16 cellular contexts compared by ENCODE assay signal in the genomic region with DNA sequence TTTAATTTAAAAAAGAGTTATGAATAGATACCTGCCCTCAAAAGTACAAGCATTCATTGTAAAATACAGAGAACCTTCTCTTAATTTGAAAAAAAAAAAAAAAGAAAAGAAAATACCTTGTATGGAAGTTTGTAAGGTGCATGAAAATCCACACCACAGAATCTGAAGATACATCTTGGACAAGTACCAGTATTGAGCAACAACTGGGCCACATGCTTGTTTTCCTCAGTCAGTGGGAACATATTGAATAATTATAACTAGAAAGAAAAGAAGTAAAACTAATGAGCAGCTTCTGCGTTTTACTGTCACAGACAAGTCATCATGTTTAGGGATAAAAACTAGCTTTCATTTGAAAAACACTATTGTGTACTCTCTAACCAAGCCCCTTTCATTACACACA. TPM values are rescaled to one million over a fixed set of nuclear protein-coding genes. Genes with fewer than 3 reads are reported as not detected.
DNase-seq lines count a peak whose midpoint lies in the region; ATAC-seq and TF ChIP-seq lines count a peak whose summit lies in the region.
"Had no signal": no experiment of that assay in that cellular context is flagged by ENCODE, and none has a peak within 500 bp of the region (broad histone marks: within the 10 kb centered on the region; RNA-seq: fewer than 3 reads in every experiment).

No MANE protein-coding gene starts in this region.

- H4K20me1 ChIP-seq in OCI-LY3 (ENCODE audit: insufficient read depth, low read length), result no peaks in the 10 kb centered on the region
- no peaks in the 10 kb centered on the region for H4K20me1 ChIP-seq in osteoblast (ENCODE audit: insufficient read depth, low read length)
- H4K20me1 ChIP-seq: BLaER1 had no signal

- H3K4me1 ChIP-seq in OCI-LY3 (ENCODE audit: low read length), result peaks cover 20% of the 10 kb centered on the region
- H3K4me1 ChIP-seq in osteoblast (ENCODE audit: insufficient read depth, low read length), result peaks cover 14% of the 10 kb centered on the region
- H3K4me1 ChIP-seq: Peyer's patch had no signal

- DNase-seq in Daoy (ENCODE audit: low read depth) (peak; percentile 2), choroid plexus epithelial cell (ENCODE audit: low read depth) (peak; percentile 70), osteoblast (ENCODE audit: insufficient read length, low spot score, missing footprints) (no peak), A172 (ENCODE audit: low spot score) (no peak), NCI-H1105 (lab: John Stamatoyannopoulos, UW) (no peak), COLO668 (lab: John Stamatoyannopoulos, UW; ENCODE audit: unreplicated experiment) (no peak)
- DNase-seq: activated CD8-positive, alpha-beta T cell treated with anti-CD3 and anti-CD28 coated beads, Interleukin-2, amount 10 ng/mL, durations not matched to agents 7 days and 5 days; activated gamma-delta T cell treated with Interleukin-2 at 50 U/mL for 16 hours; NCI-H1694; NCI-H526; Peyer's patch; WERI-Rb-1 had no signal

- no peaks in the 10 kb centered on the region for H3K36me3 ChIP-seq in OCI-LY3 (replicated peaks; ENCODE audit: low read depth, low read length)
- no peaks in the 10 kb centered on the region for H3K36me3 ChIP-seq in osteoblast (ENCODE audit: insufficient read depth, low read length)
- H3K36me3 ChIP-seq: Peyer's patch, vagina, WERI-Rb-1 had no signal

- H2AFZ ChIP-seq in OCI-LY3 (ENCODE audit: low read depth, low read length) (no peak overlapping the region), osteoblast (ENCODE audit: low read length) (peak overlapping the region; percentile 32)

- H3K79me2 ChIP-seq in OCI-LY3 (ENCODE audit: low read length) (peaks cover 13% of the 10 kb centered on the region), osteoblast (ENCODE audit: insufficient read depth, low read length) (peaks cover 11% of the 10 kb centered on the region)

- H3K4me2 ChIP-seq in OCI-LY3 (ENCODE audit: low read length) (peak overlapping the region; percentile 53), osteoblast (ENCODE audit: insufficient read depth, low read length) (peak overlapping the region; percentile 48)
- H3K4me2 ChIP-seq: BLaER1 had no signal

- no peaks in the 10 kb centered on the region for H3K27me3 ChIP-seq in OCI-LY3 (ENCODE audit: low read depth, low read length)
- no peaks in the 10 kb centered on the region for H3K27me3 ChIP-seq in osteoblast (ENCODE audit: insufficient read depth, low read length)
- H3K27me3 ChIP-seq: BLaER1, Peyer's patch, vagina had no signal

- H3K9me3 ChIP-seq in OCI-LY3 (ENCODE audit: insufficient read depth, low read length), result no peaks in the 10 kb centered on the region
- no peaks in the 10 kb centered on the region for H3K9me3 ChIP-seq in osteoblast (ENCODE audit: low read depth, low read length)
- H3K9me3 ChIP-seq: BLaER1, Peyer's patch, vagina had no signal

- H3K9ac ChIP-seq in OCI-LY3 (ENCODE audit: low read length), result no peak overlapping the region
- H3K9ac ChIP-seq: BLaER1 had no signal

- TF ChIP-seq CTCF in OCI-LY3 (IDR thresholded peaks at IDR 0.05; ENCODE audit: low read depth, low read length), result no peak
- no peak for TF ChIP-seq CTCF in choroid plexus epithelial cell (conservative IDR thresholded peaks at IDR 0.05; ENCODE audit: low read depth, low read length)
- no peak for TF ChIP-seq CTCF in osteoblast (IDR thresholded peaks at IDR 0.05; ENCODE audit: extremely low read depth, low read depth, low read length)

- H3K27ac ChIP-seq in OCI-LY3 (ENCODE audit: low read length), result peak overlapping the region; percentile 26; the same call in 1 of the 2 replicates
- peak overlapping the region; percentile 78 for H3K27ac ChIP-seq in osteoblast (ENCODE audit: low read depth, low read length)
- H3K27ac ChIP-seq: BLaER1, Peyer's patch, vagina, WERI-Rb-1 had no signal

- H3K4me3 ChIP-seq in OCI-LY3 (ENCODE audit: low read length), result no peak overlapping the region
- no peak overlapping the region for H3K4me3 ChIP-seq in choroid plexus epithelial cell (ENCODE audit: low read depth, low read length)
- no peak overlapping the region for H3K4me3 ChIP-seq in osteoblast (ENCODE audit: insufficient read depth, low read length)
- H3K4me3 ChIP-seq: BLaER1, Peyer's patch, vagina had no signal

- no peak for ATAC-seq in HG03159 (IDR thresholded peaks at IDR 0.05; ENCODE audit: unreplicated experiment)
- ATAC-seq: activated CD8-positive, alpha-beta T cell treated with anti-CD3 and anti-CD28 coated beads, Interleukin-2, amount 10 ng/mL, durations not matched to agents 7 days and 5 days had no signal

RNA-seq across cellular contexts. Expression of gene PEX13, which starts 5.9 kb away (rescaled TPM):
- total RNA-seq in Daoy (2014; rRNA removed; shearing (Covaris generic)), result 24.6 and 61.3 TPM in 2 replicates
- total RNA-seq in osteoblast, result 33.3 and 34.0 TPM in 2 replicates
- total RNA-seq in A172 (2014; rRNA removed; shearing (Covaris generic)), result 61.3 and 82.4 TPM in 2 replicates

RNA-seq across cellular contexts. Expression of gene PUS10, which starts 6.4 kb away (rescaled TPM):
- total RNA-seq in Daoy (2014; rRNA removed; shearing (Covaris generic)), result 5.9 and 8.5 TPM in 2 replicates
- total RNA-seq in osteoblast, result 5.6 and 5.8 TPM in 2 replicates
- total RNA-seq in A172 (2014; rRNA removed; shearing (Covaris generic)), result 5.0 and 7.5 TPM in 2 replicates

RNA-seq across cellular contexts. Expression of gene SANBR, which starts 54.0 kb away (rescaled TPM):
- total RNA-seq in Daoy (2014; rRNA removed; shearing (Covaris generic)), result 6.9 and 17.3 TPM in 2 replicates
- total RNA-seq in osteoblast, result 17.0 and 18.6 TPM in 2 replicates
- total RNA-seq in A172 (2014; rRNA removed; shearing (Covaris generic)), result 22.8 and 26.7 TPM in 2 replicates

Comparison
In these comparisons a context has a peak if more than half of its experiments do, and no peak if none do; other contexts are left out.
1. DNase-seq: peak in Daoy (single experiment) and choroid plexus epithelial cell (single experiment); none in osteoblast (single experiment), A172 (single experiment), NCI-H1105 (single experiment) and COLO668 (single experiment).